8 cellular contexts compared by ENCODE assay signal in the genomic region with DNA sequence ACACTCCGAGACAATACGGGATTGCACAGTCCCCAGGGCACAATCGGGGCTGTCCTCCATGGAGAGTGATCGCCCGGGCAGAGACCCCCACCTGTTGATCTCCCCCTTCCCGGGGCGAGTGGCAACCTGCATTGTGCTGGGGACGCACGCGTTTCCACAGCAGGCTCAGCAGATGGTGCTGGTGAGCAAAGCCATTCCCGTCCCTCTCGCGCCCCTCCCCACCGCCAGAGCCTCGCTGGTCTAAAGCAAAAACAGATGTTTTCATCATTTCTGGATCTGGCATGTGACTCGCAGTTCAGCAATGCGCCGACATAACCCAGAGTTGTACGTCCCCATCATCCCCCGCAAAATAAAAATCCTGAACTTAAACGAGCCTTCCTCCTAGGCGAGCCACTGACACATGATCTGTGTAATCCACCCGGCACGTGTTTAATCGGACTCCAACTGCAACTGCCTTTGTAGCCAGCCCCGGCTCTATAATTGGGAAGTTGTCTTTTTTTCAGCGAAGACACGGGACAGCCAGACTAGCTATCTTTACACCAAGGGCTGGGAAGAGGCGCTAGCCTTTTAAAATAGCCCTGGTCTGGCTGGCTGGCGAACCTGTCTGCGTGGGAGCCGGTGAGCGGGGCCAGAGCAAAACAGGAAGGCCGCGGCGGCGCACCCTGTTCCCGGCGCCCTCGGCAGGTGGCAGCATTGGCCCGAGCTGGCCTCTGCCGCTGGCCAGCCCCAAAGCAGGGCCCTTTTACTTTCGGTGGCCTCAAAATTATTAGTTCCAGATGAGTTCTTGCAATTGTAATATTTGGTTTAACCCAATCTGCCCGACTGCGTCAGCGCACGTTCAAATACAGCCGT.
DNase-seq lines count a peak whose midpoint lies in the region; ATAC-seq, FAIRE-seq and TF ChIP-seq lines count a peak whose summit lies in the region.

No MANE protein-coding gene starts in this region.

- no peaks in the 10 kb centered on the region for H3K9me3 ChIP-seq in aorta (ENCODE audit: control insufficient read depth, low read length)

- H3K27ac ChIP-seq in rectal smooth muscle tissue (ENCODE audit: low read depth, low read length) (peak overlapping the region; percentile 94), aorta (ENCODE audit: low read depth in 1 of 2, low read length in 2 of 2) (peak overlapping the region; percentile 74 to 99)

- peak; percentile 87 for TF ChIP-seq CTCF in astrocyte of the cerebellum (IDR thresholded peaks at IDR 0.05; ENCODE audit: low read depth, low read length, missing control alignments)

- DNase-seq in GM12891 (ENCODE audit: insufficient read length, low spot score) (peak; percentile 85), NCI-H146 treated with DMSO at 0.1 percent for 48 hours (lab: John Stamatoyannopoulos, UW; ENCODE audit: unreplicated experiment) (peak; percentile 58), T-helper 9 cell (peak; percentile 41), astrocyte of the cerebellum (ENCODE audit: low read depth) (peak; percentile 90), hepatic stellate cell (ENCODE audit: low spot score) (peak; percentile 90), aorta (peak; percentile 93 to 96)

- FAIRE-seq in GM12891 (lab: Jason Lieb, UNC), result peak; percentile 96

- no peaks in the 10 kb centered on the region for H3K36me3 ChIP-seq in rectal smooth muscle tissue (ENCODE audit: control insufficient read depth, insufficient read depth, low read length)
- H3K36me3 ChIP-seq in aorta (ENCODE audit: control insufficient read depth in 1 of 2, insufficient read depth in 2 of 2, low read length in 1 of 2), result no peaks in the 10 kb centered on the region

- H3K4me1 ChIP-seq in rectal smooth muscle tissue (ENCODE audit: control insufficient read depth, insufficient read depth, low read length) (peaks cover 24% of the 10 kb centered on the region), aorta (ENCODE audit: control insufficient read depth in 1 of 2, insufficient read depth in 2 of 2, low read length in 2 of 2) (no peaks in the 10 kb centered on the region)

- intact Hi-C loops in aorta (cut with DNase I), result loop anchor here (2.0 to 5.0 kb wide), 8 partner anchors 67 to 849 kb away; no protein-coding TSS in a partner anchor

- no peaks in the 10 kb centered on the region for H3K27me3 ChIP-seq in rectal smooth muscle tissue (ENCODE audit: control insufficient read depth, insufficient read depth, low read length)
- no peaks in the 10 kb centered on the region for H3K27me3 ChIP-seq in aorta (ENCODE audit: control insufficient read depth in 1 of 2, insufficient read depth in 2 of 2, low read length in 1 of 2)

- whole genome bisulfite sequencing in aorta, 2 donors, result 0% methylated on average over 48 of the region's 48 CpGs

- TF ChIP-seq POLR2A in GM12891 (IDR thresholded peaks at IDR 0.05; ENCODE audit: low read depth, low read length), result no peak

- ATAC-seq in HG02798 (IDR thresholded peaks at IDR 0.05; ENCODE audit: poor library complexity, unreplicated experiment) (peak; percentile 95), aorta (ENCODE audit: low FRiP score) (peak; percentile 98)

- H3K4me3 ChIP-seq in astrocyte of the cerebellum (ENCODE audit: low read depth, low read length), result peak overlapping the region; percentile 41
- peak overlapping the region; percentile 45 for H3K4me3 ChIP-seq in rectal smooth muscle tissue (ENCODE audit: low read length)
- H3K4me3 ChIP-seq in aorta (ENCODE audit: low read length in 2 of 2), result peak overlapping the region; percentile 19 to 57

- H3K9ac ChIP-seq in rectal smooth muscle tissue (ENCODE audit: low read length), result peak overlapping the region; percentile 57

- in situ Hi-C loops in astrocyte of the cerebellum (cut with HindIII; ENCODE audit: low sequenced_read_pairs), result no loop called here

TF ChIP-seq in GM12891, 5 proteins besides CTCF, POLR2A, EP300 and RAD21:
- TF ChIP-seq PAX5 (IDR thresholded peaks at IDR 0.05; ENCODE audit: insufficient read depth, low read length, severe bottlenecking) (peak; percentile 32), POLR2AphosphoS5 (IDR thresholded peaks at IDR 0.05; ENCODE audit: low read depth, low read length) (no peak), SPI1 (IDR thresholded peaks at IDR 0.05; ENCODE audit: low read depth, low read length) (peak; percentile 74)

Comparison
In these comparisons a context has a peak if more than half of its experiments do, and no peak if none do; other contexts are left out.
1. Peak in every context shown above with its lines: DNase-seq, ATAC-seq, H3K4me3 ChIP-seq and H3K27ac ChIP-seq.
2. DNase-seq: peak in every context shown above with its lines; median percentile 94 in aorta; 90 in astrocyte of the cerebellum; 90 in hepatic stellate cell; 85 in GM12891; 58 in NCI-H146 treated with DMSO at 0.1 percent for 48 hours; 41 in T-helper 9 cell.